26 cellular contexts compared by ENCODE assay signal in the genomic region with DNA sequence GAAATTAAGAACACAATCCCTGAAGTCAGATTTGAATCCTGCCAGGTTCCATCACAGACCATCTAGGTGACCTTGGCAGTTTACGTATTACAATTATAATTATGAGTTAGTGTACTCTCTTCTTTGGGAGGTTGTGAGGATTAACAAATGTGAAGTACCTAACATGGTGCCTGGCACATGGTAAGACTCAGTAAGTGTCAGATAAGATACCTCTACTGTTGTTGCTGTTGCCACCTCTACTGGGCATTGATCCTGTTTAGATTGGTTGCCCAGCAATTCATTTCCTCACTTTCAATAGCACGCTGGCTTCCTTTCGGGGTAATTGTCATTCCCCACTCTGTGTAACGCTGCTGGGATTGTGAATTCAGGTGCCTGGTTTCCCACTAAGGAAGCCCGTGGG. TPM values are rescaled to one million over a fixed set of nuclear protein-coding genes. Genes with fewer than 3 reads are reported as not detected.
"Had no signal": no experiment of that assay in that cellular context is flagged by ENCODE, and none has a peak within 500 bp of the region (broad histone marks: within the 10 kb centered on the region; RNA-seq: fewer than 3 reads in every experiment).

No MANE protein-coding gene starts in this region.

- H3K36me3 ChIP-seq: esophagus squamous epithelium, neutrophil, pancreas, spleen, tibial artery had no signal

- DNase-seq: dermis blood vessel endothelial cell; effector memory CD4-positive, alpha-beta T cell; erythroblast; esophagus squamous epithelium; foreskin melanocyte; glutamatergic neuron; hypothalamus; immature natural killer cell; islet precursor cell; kidney glomerular epithelial cell; left colon; mucosa of descending colon; naive B cell; pancreas; spleen; stimulated activated CD4-positive, alpha-beta T cell treated with anti-CD3 and anti-CD28 coated beads, Interleukin-4, amount 100 ng/mL, for 4 hours; stimulated activated naive CD8-positive, alpha-beta T cell treated with anti-CD3 and anti-CD28 coated beads, Interleukin-15, Interleukin-2, amounts not matched to agents 100 U/mL and 50 U/mL, for 24 hours; substantia nigra; testis; tibial artery had no signal

- H3K4me1 ChIP-seq: esophagus squamous epithelium, pancreas, spleen, testis, tibial artery had no signal

- H3K27me3 ChIP-seq: esophagus squamous epithelium, neutrophil, pancreas, spleen, testis, tibial artery had no signal

- ATAC-seq: left colon; mucosa of descending colon; natural killer cell treated with Interleukin-12 subunit alpha and Interleukin-12 subunit beta and Interleukin-15 and Interleukin-18, amount 100 ng/mL, for 72 hours; pancreas; stimulated activated naive CD8-positive, alpha-beta T cell treated with anti-CD3 and anti-CD28 coated beads, Interleukin-15, Interleukin-2, amounts not matched to agents 100 U/mL and 50 U/mL, for 24 hours had no signal

- FAIRE-seq: pancreas had no signal

- H3K4me3 ChIP-seq: coronary artery, esophagus squamous epithelium, lung, mucosa of descending colon, pancreas, skin epidermis, spleen, testis, tibial artery had no signal

- H3K9me3 ChIP-seq: esophagus squamous epithelium, mucosa of descending colon, neutrophil, pancreas, spleen, testis, tibial artery had no signal

- H3K27ac ChIP-seq: coronary artery, esophagus squamous epithelium, neutrophil, pancreas, skin epidermis, spleen, testis, tibial artery had no signal

RNA-seq across cellular contexts. Expression of a gene that starts 31.7 kb away (rescaled TPM):
- total RNA-seq: progenitor cell of endocrine pancreas had no signal
- polyA plus RNA-seq: immature natural killer cell had no signal
